In genomic region chr20:37914672-37915433, GRCh38 we compare ENCODE assay signal across 1 cellular context.
TF ChIP-seq lines count a peak whose summit lies in the region.

No MANE protein-coding gene starts in this region.

TF ChIP-seq in HepG2, 621 proteins besides CTCF, POLR2A, EP300 and RAD21 (continued from another document):
- TF ChIP-seq, protein P1, sequence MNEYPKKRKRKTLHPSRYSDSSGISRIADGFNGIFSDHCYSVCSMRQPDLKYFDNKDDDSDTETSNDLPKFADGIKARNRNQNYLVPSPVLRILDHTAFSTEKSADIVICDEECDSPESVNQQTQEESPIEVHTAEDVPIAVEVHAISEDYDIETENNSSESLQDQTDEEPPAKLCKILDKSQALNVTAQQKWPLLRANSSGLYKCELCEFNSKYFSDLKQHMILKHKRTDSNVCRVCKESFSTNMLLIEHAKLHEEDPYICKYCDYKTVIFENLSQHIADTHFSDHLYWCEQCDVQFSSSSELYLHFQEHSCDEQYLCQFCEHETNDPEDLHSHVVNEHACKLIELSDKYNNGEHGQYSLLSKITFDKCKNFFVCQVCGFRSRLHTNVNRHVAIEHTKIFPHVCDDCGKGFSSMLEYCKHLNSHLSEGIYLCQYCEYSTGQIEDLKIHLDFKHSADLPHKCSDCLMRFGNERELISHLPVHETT (CRISPR knock-in tag; conservative IDR thresholded peaks at IDR 0.05): no peak
- peak; percentile 46; the same call in 1 of the 2 replicates for TF ChIP-seq ZNF547 (CRISPR knock-in tag; IDR thresholded peaks at IDR 0.05)
- no peak for TF ChIP-seq ZNF432 (CRISPR knock-in tag; IDR thresholded peaks at IDR 0.05; ENCODE audit: borderline replicate concordance)
- no peak for TF ChIP-seq MED13 (CRISPR knock-in tag; IDR thresholded peaks at IDR 0.05)
- TF ChIP-seq BCL6 (CRISPR knock-in tag; IDR thresholded peaks at IDR 0.05): no peak
- no peak for TF ChIP-seq ZNF790 (CRISPR knock-in tag; IDR thresholded peaks at IDR 0.05; ENCODE audit: borderline replicate concordance)
- no peak for TF ChIP-seq ZEB1 (IDR thresholded peaks at IDR 0.05; ENCODE audit: insufficient replicate concordance, low read depth)
- no peak for TF ChIP-seq ZSCAN20 (CRISPR knock-in tag; IDR thresholded peaks at IDR 0.05; ENCODE audit: borderline replicate concordance)
- TF ChIP-seq HDAC2 (CRISPR knock-in tag; IDR thresholded peaks at IDR 0.05): no peak; the same call in 1 of the 2 replicates
- no peak for TF ChIP-seq NFE2L1 (CRISPR knock-in tag; IDR thresholded peaks at IDR 0.05; ENCODE audit: borderline replicate concordance)
- no peak for TF ChIP-seq KDM5A (IDR thresholded peaks at IDR 0.05; ENCODE audit: borderline replicate concordance, low read length)
- TF ChIP-seq, protein P2, sequence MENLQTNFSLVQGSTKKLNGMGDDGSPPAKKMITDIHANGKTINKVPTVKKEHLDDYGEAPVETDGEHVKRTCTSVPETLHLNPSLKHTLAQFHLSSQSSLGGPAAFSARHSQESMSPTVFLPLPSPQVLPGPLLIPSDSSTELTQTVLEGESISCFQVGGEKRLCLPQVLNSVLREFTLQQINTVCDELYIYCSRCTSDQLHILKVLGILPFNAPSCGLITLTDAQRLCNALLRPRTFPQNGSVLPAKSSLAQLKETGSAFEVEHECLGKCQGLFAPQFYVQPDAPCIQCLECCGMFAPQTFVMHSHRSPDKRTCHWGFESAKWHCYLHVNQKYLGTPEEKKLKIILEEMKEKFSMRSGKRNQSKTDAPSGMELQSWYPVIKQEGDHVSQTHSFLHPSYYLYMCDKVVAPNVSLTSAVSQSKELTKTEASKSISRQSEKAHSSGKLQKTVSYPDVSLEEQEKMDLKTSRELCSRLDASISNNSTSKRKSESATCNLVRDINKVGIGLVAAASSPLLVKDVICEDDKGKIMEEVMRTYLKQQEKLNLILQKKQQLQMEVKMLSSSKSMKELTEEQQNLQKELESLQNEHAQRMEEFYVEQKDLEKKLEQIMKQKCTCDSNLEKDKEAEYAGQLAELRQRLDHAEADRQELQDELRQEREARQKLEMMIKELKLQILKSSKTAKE (CRISPR knock-in tag; IDR thresholded peaks at IDR 0.05; ENCODE audit: borderline replicate concordance): no peak
- TF ChIP-seq ARNT2 (CRISPR knock-in tag; IDR thresholded peaks at IDR 0.05; ENCODE audit: low read depth): no peak
- no peak for TF ChIP-seq GPBP1L1 (CRISPR knock-in tag; IDR thresholded peaks at IDR 0.05)
- no peak for TF ChIP-seq CENPT (CRISPR knock-in tag; IDR thresholded peaks at IDR 0.05; ENCODE audit: low read depth)
- TF ChIP-seq PHF8 (CRISPR knock-in tag; IDR thresholded peaks at IDR 0.05): peak; percentile 60
- TF ChIP-seq SP140L (CRISPR knock-in tag; IDR thresholded peaks at IDR 0.05; ENCODE audit: borderline replicate concordance): no peak
- TF ChIP-seq, protein P3, sequence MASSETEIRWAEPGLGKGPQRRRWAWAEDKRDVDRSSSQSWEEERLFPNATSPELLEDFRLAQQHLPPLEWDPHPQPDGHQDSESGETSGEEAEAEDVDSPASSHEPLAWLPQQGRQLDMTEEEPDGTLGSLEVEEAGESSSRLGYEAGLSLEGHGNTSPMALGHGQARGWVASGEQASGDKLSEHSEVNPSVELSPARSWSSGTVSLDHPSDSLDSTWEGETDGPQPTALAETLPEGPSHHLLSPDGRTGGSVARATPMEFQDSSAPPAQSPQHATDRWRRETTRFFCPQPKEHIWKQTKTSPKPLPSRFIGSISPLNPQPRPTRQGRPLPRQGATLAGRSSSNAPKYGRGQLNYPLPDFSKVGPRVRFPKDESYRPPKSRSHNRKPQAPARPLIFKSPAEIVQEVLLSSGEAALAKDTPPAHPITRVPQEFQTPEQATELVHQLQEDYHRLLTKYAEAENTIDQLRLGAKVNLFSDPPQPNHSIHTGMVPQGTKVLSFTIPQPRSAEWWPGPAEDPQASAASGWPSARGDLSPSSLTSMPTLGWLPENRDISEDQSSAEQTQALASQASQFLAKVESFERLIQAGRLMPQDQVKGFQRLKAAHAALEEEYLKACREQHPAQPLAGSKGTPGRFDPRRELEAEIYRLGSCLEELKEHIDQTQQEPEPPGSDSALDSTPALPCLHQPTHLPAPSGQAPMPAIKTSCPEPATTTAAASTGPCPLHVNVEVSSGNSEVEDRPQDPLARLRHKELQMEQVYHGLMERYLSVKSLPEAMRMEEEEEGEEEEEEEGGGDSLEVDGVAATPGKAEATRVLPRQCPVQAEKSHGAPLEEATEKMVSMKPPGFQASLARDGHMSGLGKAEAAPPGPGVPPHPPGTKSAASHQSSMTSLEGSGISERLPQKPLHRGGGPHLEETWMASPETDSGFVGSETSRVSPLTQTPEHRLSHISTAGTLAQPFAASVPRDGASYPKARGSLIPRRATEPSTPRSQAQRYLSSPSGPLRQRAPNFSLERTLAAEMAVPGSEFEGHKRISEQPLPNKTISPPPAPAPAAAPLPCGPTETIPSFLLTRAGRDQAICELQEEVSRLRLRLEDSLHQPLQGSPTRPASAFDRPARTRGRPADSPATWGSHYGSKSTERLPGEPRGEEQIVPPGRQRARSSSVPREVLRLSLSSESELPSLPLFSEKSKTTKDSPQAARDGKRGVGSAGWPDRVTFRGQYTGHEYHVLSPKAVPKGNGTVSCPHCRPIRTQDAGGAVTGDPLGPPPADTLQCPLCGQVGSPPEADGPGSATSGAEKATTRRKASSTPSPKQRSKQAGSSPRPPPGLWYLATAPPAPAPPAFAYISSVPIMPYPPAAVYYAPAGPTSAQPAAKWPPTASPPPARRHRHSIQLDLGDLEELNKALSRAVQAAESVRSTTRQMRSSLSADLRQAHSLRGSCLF (CRISPR knock-in tag; IDR thresholded peaks at IDR 0.05; ENCODE audit: borderline replicate concordance): no peak
- TF ChIP-seq PAX8 (CRISPR knock-in tag; IDR thresholded peaks at IDR 0.05; ENCODE audit: borderline replicate concordance): no peak
- no peak for TF ChIP-seq LCORL (IDR thresholded peaks at IDR 0.05)
- TF ChIP-seq LCORL (CRISPR knock-in tag; IDR thresholded peaks at IDR 0.05): no peak; the same call in none of the 2 replicates
